Comparison of ENCODE assay signal across 8 cellular contexts in the genomic region with DNA sequence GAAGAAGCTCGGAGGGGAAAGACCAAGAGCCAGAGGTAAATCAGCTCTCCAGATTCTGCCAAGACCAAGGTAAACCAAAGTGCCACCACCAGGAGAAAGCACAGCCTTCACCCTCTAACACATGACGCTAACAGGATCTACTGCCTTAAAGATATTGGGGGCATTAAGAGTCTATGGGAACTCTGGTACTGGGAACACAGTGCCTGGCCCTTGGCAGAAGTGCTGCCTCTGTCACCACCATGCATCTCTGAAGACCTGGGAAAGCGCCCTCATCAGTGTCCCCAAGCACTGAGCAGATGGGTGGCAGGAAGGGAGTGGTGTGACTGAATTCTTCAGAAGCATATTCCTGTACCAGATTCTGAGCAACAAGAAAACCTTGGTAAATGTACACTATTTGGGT. TPM values are rescaled to one million over a fixed set of nuclear protein-coding genes. Genes with fewer than 3 reads are reported as not detected.
DNase-seq lines count a peak whose midpoint lies in the region; ATAC-seq lines count a peak whose summit lies in the region.

No MANE protein-coding gene starts in this region.

- peak overlapping the region; percentile 67 for H3K27ac ChIP-seq in layer of hippocampus (ENCODE audit: low read depth, low read length)

- H3K36me3 Mint-ChIP-seq in activated CD4-positive, alpha-beta T cell treated with anti-CD3 and anti-CD28 coated beads for 36 hours (ENCODE audit: low read depth) = peaks cover 16% of the 10 kb centered on the region
- H3K36me3 Mint-ChIP-seq in activated naive CD8-positive, alpha-beta T cell treated with anti-CD3 and anti-CD28 coated beads, Interleukin-2, amount 50 U/mL, for 24 hours (ENCODE audit: low read depth) = peaks cover 31% of the 10 kb centered on the region

- H3K27me3 Mint-ChIP-seq in activated CD4-positive, alpha-beta T cell treated with anti-CD3 and anti-CD28 coated beads for 36 hours = no peaks in the 10 kb centered on the region
- no peaks in the 10 kb centered on the region for H3K27me3 Mint-ChIP-seq in activated naive CD8-positive, alpha-beta T cell treated with anti-CD3 and anti-CD28 coated beads, Interleukin-2, amount 50 U/mL, for 24 hours
- H3K27me3 Mint-ChIP-seq in stimulated activated naive CD8-positive, alpha-beta T cell treated with anti-CD3 and anti-CD28 coated beads, Interleukin-15, amount 100 ng/mL, for 72 hours = no peaks in the 10 kb centered on the region

- no peak for DNase-seq in activated CD4-positive, alpha-beta T cell treated with anti-CD3 and anti-CD28 coated beads for 36 hours
- DNase-seq in activated CD4-positive, alpha-beta T cell treated with anti-CD3 and anti-CD28 coated beads for 1 hour = no peak
- DNase-seq in activated naive CD8-positive, alpha-beta T cell treated with anti-CD3 and anti-CD28 coated beads, Interleukin-2, amount 50 U/mL, for 24 hours = no peak
- DNase-seq in stimulated activated naive CD8-positive, alpha-beta T cell treated with anti-CD3 and anti-CD28 coated beads, Interleukin-15, amount 100 ng/mL, for 72 hours = no peak
- DNase-seq in HUDEP-2 (lab: John Stamatoyannopoulos, UW; ENCODE audit: unreplicated experiment in 76 of 76) (no peak), HPDE6-E6E7 (ENCODE audit: extremely low spot score) (no peak), NCI-H2171 treated with DMSO at 0.1 percent for 48 hours (lab: John Stamatoyannopoulos, UW) (no peak)

- H3K4me1 Mint-ChIP-seq in activated CD4-positive, alpha-beta T cell treated with anti-CD3 and anti-CD28 coated beads for 36 hours = peaks cover 28% of the 10 kb centered on the region
- peaks cover 36% of the 10 kb centered on the region for H3K4me1 Mint-ChIP-seq in activated naive CD8-positive, alpha-beta T cell treated with anti-CD3 and anti-CD28 coated beads, Interleukin-2, amount 50 U/mL, for 24 hours
- H3K4me1 Mint-ChIP-seq in stimulated activated naive CD8-positive, alpha-beta T cell treated with anti-CD3 and anti-CD28 coated beads, Interleukin-15, amount 100 ng/mL, for 72 hours = peaks cover 31% of the 10 kb centered on the region

- intact Hi-C loops in activated CD4-positive, alpha-beta T cell treated with anti-CD3 and anti-CD28 coated beads for 36 hours (cut with DNase I, micrococcal nuclease) = loop anchor here (5.0 to 10.0 kb wide), 3 partner anchors 173 to 512 kb away; a partner anchor contains a TSS

- H3K27me3 ChIP-seq in layer of hippocampus (ENCODE audit: control insufficient read depth, insufficient read depth, low read length) = no peaks in the 10 kb centered on the region

- no peaks in the 10 kb centered on the region for H3K9me3 Mint-ChIP-seq in activated CD4-positive, alpha-beta T cell treated with anti-CD3 and anti-CD28 coated beads for 36 hours (ENCODE audit: low read depth)
- H3K9me3 Mint-ChIP-seq in activated naive CD8-positive, alpha-beta T cell treated with anti-CD3 and anti-CD28 coated beads, Interleukin-2, amount 50 U/mL, for 24 hours = no peaks in the 10 kb centered on the region
- H3K9me3 Mint-ChIP-seq in stimulated activated naive CD8-positive, alpha-beta T cell treated with anti-CD3 and anti-CD28 coated beads, Interleukin-15, amount 100 ng/mL, for 72 hours = no peaks in the 10 kb centered on the region

- peak overlapping the region; percentile 78 for H3K4me3 Mint-ChIP-seq in activated CD4-positive, alpha-beta T cell treated with anti-CD3 and anti-CD28 coated beads for 36 hours
- H3K4me3 Mint-ChIP-seq in activated naive CD8-positive, alpha-beta T cell treated with anti-CD3 and anti-CD28 coated beads, Interleukin-2, amount 50 U/mL, for 24 hours = peak overlapping the region; percentile 99
- H3K4me3 Mint-ChIP-seq in stimulated activated naive CD8-positive, alpha-beta T cell treated with anti-CD3 and anti-CD28 coated beads, Interleukin-15, amount 100 ng/mL, for 72 hours = peak overlapping the region; percentile 91 to 99

- ATAC-seq in activated CD4-positive, alpha-beta T cell treated with anti-CD3 and anti-CD28 coated beads for 36 hours = no peak
- no peak for ATAC-seq in activated naive CD8-positive, alpha-beta T cell treated with anti-CD3 and anti-CD28 coated beads, Interleukin-2, amount 50 U/mL, for 24 hours
- ATAC-seq in stimulated activated naive CD8-positive, alpha-beta T cell treated with anti-CD3 and anti-CD28 coated beads, Interleukin-15, amount 100 ng/mL, for 72 hours = no peak

- peak overlapping the region; percentile 9 for H3K27ac Mint-ChIP-seq in activated CD4-positive, alpha-beta T cell treated with anti-CD3 and anti-CD28 coated beads for 36 hours
- peak overlapping the region; percentile 4 for H3K27ac Mint-ChIP-seq in activated naive CD8-positive, alpha-beta T cell treated with anti-CD3 and anti-CD28 coated beads, Interleukin-2, amount 50 U/mL, for 24 hours
- H3K27ac Mint-ChIP-seq in stimulated activated naive CD8-positive, alpha-beta T cell treated with anti-CD3 and anti-CD28 coated beads, Interleukin-15, amount 100 ng/mL, for 72 hours = no peak overlapping the region

- POLR2A ChIA-PET in activated CD4-positive, alpha-beta T cell treated with anti-CD3 and anti-CD28 coated beads for 36 hours (lab: Charles Lee) = interaction anchor here (0.5 to 0.6 kb wide), 2 partner anchors 66 to 248 kb away, joined by 3 read pairs; a partner anchor contains a TSS

- CTCF ChIA-PET in activated CD4-positive, alpha-beta T cell treated with anti-CD3 and anti-CD28 coated beads for 36 hours (lab: Charles Lee) = interaction anchor here (0.6 to 1.6 kb wide), 3 partner anchors 9 to 179 kb away, joined by 3 to 4 read pairs (median 3); no protein-coding TSS in a partner anchor

RNA-seq across cellular contexts. Expression of a gene that starts 1.3 kb away (rescaled TPM):
- 10 to 100 TPM; 34.5 to 34.6 TPM for total RNA-seq in activated CD4-positive, alpha-beta T cell treated with anti-CD3 and anti-CD28 coated beads for 36 hours

RNA-seq across cellular contexts. Expression of a gene that starts 4.4 kb away (rescaled TPM):
- total RNA-seq in activated CD4-positive, alpha-beta T cell treated with anti-CD3 and anti-CD28 coated beads for 36 hours = not detected

Comparison
In these comparisons a context has a peak if more than half of its experiments do, and no peak if none do; other contexts are left out.
1. H3K27ac Mint-ChIP-seq: peak in activated CD4-positive, alpha-beta T cell treated with anti-CD3 and anti-CD28 coated beads for 36 hours (single experiment) and activated naive CD8-positive, alpha-beta T cell treated with anti-CD3 and anti-CD28 coated beads, Interleukin-2, amount 50 U/mL, for 24 hours (single experiment); none in stimulated activated naive CD8-positive, alpha-beta T cell treated with anti-CD3 and anti-CD28 coated beads, Interleukin-15, amount 100 ng/mL, for 72 hours (0 of 2).
2. Peak in every context shown above with its lines, with median percentiles within 50 percentile points of each other: H3K4me3 Mint-ChIP-seq.